8 cellular contexts compared by ENCODE assay signal in the genomic region with DNA sequence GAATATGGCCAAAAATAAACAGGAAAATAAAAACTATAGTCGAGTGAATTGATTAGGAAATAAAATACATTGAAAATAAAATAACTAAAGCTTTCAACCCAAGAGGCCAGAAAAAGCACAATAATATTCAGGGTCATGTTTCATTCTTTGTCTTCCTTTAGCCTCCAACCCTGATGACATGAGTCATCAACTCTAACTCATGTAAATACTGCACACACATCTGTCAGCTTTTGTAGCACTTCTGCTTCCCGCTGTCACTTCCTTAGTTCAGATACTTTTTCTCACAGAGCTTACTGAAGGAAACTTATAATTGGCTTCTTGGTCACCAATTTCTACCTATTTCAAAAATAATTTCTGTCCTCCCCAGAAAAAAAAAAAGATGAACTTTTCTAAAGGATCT.
DNase-seq lines count a peak whose midpoint lies in the region; ATAC-seq and TF ChIP-seq lines count a peak whose summit lies in the region.

No MANE protein-coding gene starts in this region.

- intact Hi-C loops in upper lobe of right lung (cut with DNase I) = no loop called here

- H3K4me1 ChIP-seq in upper lobe of right lung = no peaks in the 10 kb centered on the region

- no peak for TF ChIP-seq POLR2A in erythroblast (IDR thresholded peaks at IDR 0.05; ENCODE audit: low read length)

- H3K4me3 ChIP-seq in upper lobe of right lung = no peak overlapping the region

- no peak overlapping the region for H3K27ac ChIP-seq in upper lobe of right lung

- peak; percentile 68 for DNase-seq in GDM1 (lab: John Stamatoyannopoulos, UW)
- peak; percentile 38 for DNase-seq in M059J (ENCODE audit: low read depth)
- peak; percentile 21 for DNase-seq in brain pericyte (ENCODE audit: low read depth, low spot score)
- no peak for DNase-seq in upper lobe of right lung
- no peak for DNase-seq in erythroblast (lab: John Stamatoyannopoulos, UW)
- no peak for DNase-seq in D341Med (ENCODE audit: low spot score)

- TF ChIP-seq CTCF in upper lobe of right lung (IDR thresholded peaks at IDR 0.05) = no peak

- ATAC-seq in GM21723 (IDR thresholded peaks at IDR 0.05; ENCODE audit: unreplicated experiment) = peak; percentile 96
- ATAC-seq in upper lobe of right lung = peak; percentile 81
- ATAC-seq in GM21528 (IDR thresholded peaks at IDR 0.05; ENCODE audit: low FRiP score, unreplicated experiment) = no peak

- H3K9me3 ChIP-seq in upper lobe of right lung = no peaks in the 10 kb centered on the region

- no peaks in the 10 kb centered on the region for H3K36me3 ChIP-seq in upper lobe of right lung

- no peaks in the 10 kb centered on the region for H3K27me3 ChIP-seq in upper lobe of right lung

Comparison
In these comparisons a context has a peak if more than half of its experiments do, and no peak if none do; other contexts are left out.
1. DNase-seq: peak in GDM1 (single experiment), M059J (single experiment) and brain pericyte (single experiment); none in upper lobe of right lung (single experiment), erythroblast (0 of 2) and D341Med (single experiment).